ENCODE assay signal across 8 cellular contexts in genomic region chr11:848988-849824, GRCh38. TPM values are rescaled to one million over a fixed set of nuclear protein-coding genes. Genes with fewer than 3 reads are reported as not detected.
A peak's percentile ranks its signal among the peaks of the same experiment; 100 is the strongest.
DNase-seq lines count a peak whose midpoint lies in the region; ATAC-seq, FAIRE-seq and TF ChIP-seq lines count a peak whose summit lies in the region.

No MANE protein-coding gene starts in this region.

- no peak overlapping the region for H3K27ac Mint-ChIP-seq in T-helper 17 cell

- H3K36me3 ChIP-seq in heart right ventricle, result peaks cover 0 to 18% (median 0%) of the 10 kb centered on the region in 9 donors

- H3K36me3 Mint-ChIP-seq in T-helper 17 cell (ENCODE audit: low read depth), result no peaks in the 10 kb centered on the region

- TF ChIP-seq CTCF in heart right ventricle (IDR thresholded peaks at IDR 0.05) (no peak), fibroblast of the aortic adventitia (IDR thresholded peaks at IDR 0.05; ENCODE audit: insufficient read depth, low read length) (no peak)

- H3K27ac ChIP-seq in heart right ventricle, result no peak overlapping the region

- 12 to 27% methylated on average over 63 to 75 of the region's 75 CpGs for WGBS in heart right ventricle, 2 donors

- ATAC-seq in heart right ventricle, result no peak
- ATAC-seq in Right ventricle myocardium superior (ENCODE audit: poor library complexity), result no peak
- peak; percentile 48 for ATAC-seq in T-helper 17 cell
- ATAC-seq in GM19467 (IDR thresholded peaks at IDR 0.05; ENCODE audit: unreplicated experiment), result no peak

- peak in 1 of 2 donors; percentile 57 for DNase-seq in heart right ventricle
- DNase-seq in Right ventricle myocardium superior, result no peak
- peak in 2 of 3 donors; percentile 46 to 49 for DNase-seq in T-helper 17 cell
- DNase-seq in fibroblast of the aortic adventitia (ENCODE audit: low read depth), result no peak
- peak; percentile 58 for DNase-seq in stimulated activated CD4-positive, alpha-beta T cell treated with anti-CD3 and anti-CD28 coated beads, Interleukin-4, amount 100 ng/mL, for 1 hour
- no peak for DNase-seq in urothelium cell line (ENCODE audit: low spot score)
- no peak for DNase-seq in AG20443 (ENCODE audit: low spot score)

- H3K27me3 Mint-ChIP-seq in T-helper 17 cell, result no peaks in the 10 kb centered on the region

- H3K4me1 ChIP-seq in heart right ventricle, result peaks cover 30 to 84% (median 53%) of the 10 kb centered on the region in 9 donors

- H3K27me3 ChIP-seq in heart right ventricle, result peaks cover 0 to 28% (median 0%) of the 10 kb centered on the region in 7 donors

- intact Hi-C loops in heart right ventricle (cut with DNase I), result loop anchor here in 8 of 10 donors (1.0 to 5.0 kb wide), 6 partner anchors 58 to 203 kb away; partner anchors contain the start of genes AP2A2 (in 1 of the 8) and CHID1 (in 1 of the 8)
- intact Hi-C loops in Right ventricle myocardium superior (cut with DNase I), result loop anchor here (5.0 kb wide), 1 partner anchor 203 kb away; no protein-coding TSS in a partner anchor

- peaks cover 5% of the 10 kb centered on the region for H3K4me1 Mint-ChIP-seq in T-helper 17 cell

- FAIRE-seq in urothelium cell line (lab: Jason Lieb, UNC), result no peak

- peak overlapping the region; percentile 84 for H3K4me3 Mint-ChIP-seq in T-helper 17 cell

- H3K4me3 ChIP-seq in heart right ventricle (peak overlapping the region; percentile 21 to 54 (median 51)), fibroblast of the aortic adventitia (ENCODE audit: low read depth, low read length) (peak overlapping the region; percentile 53)

- H3K9me3 ChIP-seq in heart right ventricle (no peaks in the 10 kb centered on the region), T-helper 17 cell (ENCODE audit: control insufficient read depth, low read length, poor library complexity, severe bottlenecking) (no peaks in the 10 kb centered on the region)

RNA-seq across cellular contexts. Expression of gene TSPAN4, which starts 6.6 kb away (rescaled TPM):
- total RNA-seq in heart right ventricle (10 to 100 TPM; 22.2 to 46.4 (median 26.9) TPM), Right ventricle myocardium superior (40.5 TPM), T-helper 17 cell (1 to 10 TPM; 2.1 to 3.0 TPM), fibroblast of the aortic adventitia (ENCODE audit: low replicate concordance) (164 and 252 TPM in 2 replicates)
- 10 to 100 TPM; 44.4 to 66.5 TPM for polyA plus RNA-seq in heart right ventricle

RNA-seq across cellular contexts. Expression of gene POLR2L, which starts 6.9 kb away (rescaled TPM):
- 100 to 1,000 TPM; 194 to 279 (median 234) TPM for total RNA-seq in heart right ventricle
- polyA plus RNA-seq in heart right ventricle, result 100 to 1,000 TPM; 148 to 279 TPM
- 267 TPM for total RNA-seq in Right ventricle myocardium superior
- total RNA-seq in T-helper 17 cell, result 10 to 100 TPM; 38.5 to 40.5 TPM
- 61.7 and 135 TPM in 2 replicates for total RNA-seq in fibroblast of the aortic adventitia (ENCODE audit: low replicate concordance)

RNA-seq across cellular contexts. Expression of gene CD151, which starts 16.5 kb away (rescaled TPM):
- 100 to 1,000 TPM; 286 to 668 (median 466) TPM for total RNA-seq in heart right ventricle
- 100 to 1,000 TPM; 444 to 684 TPM for polyA plus RNA-seq in heart right ventricle
- 405 TPM for total RNA-seq in Right ventricle myocardium superior
- 10 to 100 TPM; 54.9 to 67.3 TPM for total RNA-seq in T-helper 17 cell
- 159 and 311 TPM in 2 replicates for total RNA-seq in fibroblast of the aortic adventitia (ENCODE audit: low replicate concordance)

RNA-seq across cellular contexts. Expression of gene CRACR2B, which starts 21.5 kb away (rescaled TPM):
- 10 to 100 TPM; 11.4 to 23.0 (median 17.0) TPM for total RNA-seq in heart right ventricle
- 10 to 100 TPM; 11.5 to 72.3 TPM for polyA plus RNA-seq in heart right ventricle
- total RNA-seq in Right ventricle myocardium superior, result 18.9 TPM
- 1 to 10 TPM in 1 of 2 donors, under 1 TPM in 1; 0.47 to 1.0 TPM for total RNA-seq in T-helper 17 cell
- 1.3 and 1.8 TPM in 2 replicates for total RNA-seq in fibroblast of the aortic adventitia (ENCODE audit: low replicate concordance)

RNA-seq across cellular contexts. Expression of gene PNPLA2, which starts 30.5 kb away (rescaled TPM):
- total RNA-seq in heart right ventricle (100 to 1,000 TPM; 183 to 359 (median 251) TPM), Right ventricle myocardium superior (346 TPM), T-helper 17 cell (100 to 1,000 TPM; 178 to 182 TPM), fibroblast of the aortic adventitia (ENCODE audit: low replicate concordance) (20.0 and 27.7 TPM in 2 replicates)
- 100 to 1,000 TPM; 114 to 148 TPM for polyA plus RNA-seq in heart right ventricle

Comparison
In these comparisons a context has a peak if more than half of its experiments do, and no peak if none do; other contexts are left out.
1. DNase-seq: peak in T-helper 17 cell (2 of 3) and stimulated activated CD4-positive, alpha-beta T cell treated with anti-CD3 and anti-CD28 coated beads, Interleukin-4, amount 100 ng/mL, for 1 hour (single experiment); none in Right ventricle myocardium superior (single experiment), fibroblast of the aortic adventitia (single experiment), urothelium cell line (single experiment) and AG20443 (single experiment).
2. RNA of gene TSPAN4, which starts 6.6 kb away (total RNA-seq): 164 to 252 TPM in fibroblast of the aortic adventitia, 40.5 TPM in Right ventricle myocardium superior (single experiment) and 22.2 to 46.4 TPM in heart right ventricle; 2.1 to 3.0 TPM in T-helper 17 cell; every median in the first group is over 4 times any median in the second.